ENCODE assay signal across 17 cellular contexts in the genomic region with DNA sequence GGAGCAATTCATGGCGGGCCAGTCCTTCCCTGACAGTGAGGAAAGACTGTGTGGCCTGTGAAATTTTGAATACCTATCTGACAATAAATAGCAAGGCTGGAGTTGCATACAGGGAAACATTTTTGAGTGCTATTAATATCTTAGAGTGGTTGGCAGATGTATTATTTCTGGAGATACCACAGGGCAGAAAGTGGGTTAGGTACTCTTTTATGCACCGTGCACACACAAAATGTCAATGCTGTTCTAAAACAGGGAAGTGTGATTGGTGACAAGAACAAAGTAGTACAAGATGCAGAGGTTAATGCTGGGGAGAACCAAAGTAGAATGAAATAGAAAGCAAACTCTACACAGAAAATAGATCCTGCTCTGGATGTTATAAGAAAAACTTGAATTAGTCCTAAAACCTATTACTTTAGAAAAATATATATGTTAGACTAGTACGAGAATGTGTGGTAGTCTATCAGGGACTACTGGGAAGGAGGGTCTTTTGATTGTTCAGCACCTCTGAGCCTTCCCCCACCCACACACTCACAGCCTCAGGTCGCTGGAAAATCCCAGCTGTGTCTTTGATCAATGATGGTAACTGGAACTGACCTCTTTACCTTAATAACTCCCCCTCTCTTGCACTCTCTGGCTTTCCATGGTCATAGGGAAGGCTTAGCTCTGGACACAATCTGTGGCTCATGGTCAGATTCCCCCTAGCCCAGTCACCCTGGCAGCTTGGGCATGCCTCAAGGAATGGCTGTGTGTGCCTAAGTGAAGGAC. TPM values are rescaled to one million over a fixed set of nuclear protein-coding genes. Genes with fewer than 3 reads are reported as not detected.
DNase-seq lines count a peak whose midpoint lies in the region; ATAC-seq and TF ChIP-seq lines count a peak whose summit lies in the region.
"Had no signal": no experiment of that assay in that cellular context is flagged by ENCODE, and none has a peak within 500 bp of the region (broad histone marks: within the 10 kb centered on the region; RNA-seq: fewer than 3 reads in every experiment).

No MANE protein-coding gene starts in this region.

- in situ Hi-C loops in KBM-7 (cut with MboI; ENCODE audit: low pct_unique_long_range_greater_than_20kb, low sequenced_read_pairs) = no loop called here

- peak; percentile 64 for ATAC-seq in GM18508 (IDR thresholded peaks at IDR 0.05; ENCODE audit: insufficient read depth, unreplicated experiment)
- peak; percentile 42 for ATAC-seq in GM19468 (IDR thresholded peaks at IDR 0.05; ENCODE audit: extremely low read depth, unreplicated experiment)
- ATAC-seq in HG02852 (IDR thresholded peaks at IDR 0.05; ENCODE audit: unreplicated experiment) = peak; percentile 72
- ATAC-seq in HG03565 (IDR thresholded peaks at IDR 0.05; ENCODE audit: unreplicated experiment) = peak; percentile 82
- ATAC-seq: activated T-helper 17 cell treated with anti-CD3 and anti-CD28 coated beads, Interleukin-2, amount 50 U/mL, for 72 hours; stimulated activated effector memory CD8-positive, alpha-beta T cell treated with anti-CD3 and anti-CD28 coated beads, Interleukin-12 subunit alpha, Interleukin-12 subunit beta, amount 100 ng/mL, for 72 hours had no signal

- no peak overlapping the region for H3K4me3 ChIP-seq in coronary artery
- H3K4me3 ChIP-seq: HAP-1, hepatocyte had no signal

- no peak for TF ChIP-seq CTCF in coronary artery (IDR thresholded peaks at IDR 0.05)

- DNase-seq in KBM-7 (no peak), coronary artery (ENCODE audit: low spot score) (no peak), H4 (ENCODE audit: low spot score) (no peak)
- DNase-seq in activated CD4-positive, alpha-beta T cell treated with anti-CD3 and anti-CD28 coated beads for 4 hours = no peak
- DNase-seq: activated CD4-positive, alpha-beta T cell treated with anti-CD3 and anti-CD28 coated beads, Interleukin-2, amount 10 ng/mL, durations not matched to agents 7 days and 5 days; CD4-positive, alpha-beta T cell; IMR-90; NCI-H146; NK-92 treated with Interleukin-12 subunit alpha and Interleukin-12 subunit beta, amount 100 ng/mL, for 24 hours had no signal

- no peak overlapping the region for H3K27ac ChIP-seq in coronary artery
- H3K27ac ChIP-seq: hepatocyte had no signal

RNA-seq across cellular contexts. Expression of a gene that starts 58.2 kb away (rescaled TPM):
- 7.8 and 9.2 TPM in 2 replicates for total RNA-seq in H4 (2014; rRNA removed; shearing (Covaris generic))
